In genomic region chr1:18448889-18449288, GRCh38 we compare ENCODE assay signal across 32 cellular contexts. TPM values are rescaled to one million over a fixed set of nuclear protein-coding genes. Genes with fewer than 3 reads are reported as not detected.
"Had no signal": no experiment of that assay in that cellular context is flagged by ENCODE, and none has a peak within 500 bp of the region (broad histone marks: within the 10 kb centered on the region; RNA-seq: fewer than 3 reads in every experiment).

No MANE protein-coding gene starts in this region.

- H3K36me3 Mint-ChIP-seq: natural killer cell treated with Interleukin-12 subunit alpha and Interleukin-12 subunit beta and Interleukin-15 and Interleukin-18, amount 100 ng/mL, for 72 hours; stimulated activated memory B cell treated with anti-CD40 and anti-IgM and Interleukin-4, amounts not matched to agents 10 μg/mL and 1 μg/mL and 100 μg/mL, for 72 hours; type B pancreatic cell had no signal

- H3K27ac ChIP-seq: ovary, parathyroid adenoma, psoas muscle, skin epidermis, spleen, suprapubic skin, testis, tibial artery, transverse colon, upper lobe of right lung, uterus had no signal

- H3K4me3 ChIP-seq: ovary, psoas muscle, skin epidermis, smooth muscle cell, spleen, suprapubic skin, testis, tibial artery, transverse colon, upper lobe of right lung, uterus had no signal

- H3K79me2 ChIP-seq: parathyroid adenoma had no signal

- H3K9me3 ChIP-seq: ovary, psoas muscle, suprapubic skin, testis, tibial artery, transverse colon, upper lobe of right lung, uterus had no signal

- H3K4me3 Mint-ChIP-seq: naive thymus-derived CD8-positive, alpha-beta T cell; natural killer cell treated with Interleukin-12 subunit alpha and Interleukin-12 subunit beta and Interleukin-15 and Interleukin-18, amount 100 ng/mL, for 72 hours; nephron progenitor cell; neural crest cell; stimulated activated memory B cell treated with anti-CD40 and anti-IgM and Interleukin-4, amounts not matched to agents 10 μg/mL and 1 μg/mL and 100 μg/mL, for 72 hours; stimulated activated naive CD8-positive, alpha-beta T cell treated with anti-CD3 and anti-CD28 coated beads, Interleukin-15, amount 100 ng/mL, for 72 hours; type B pancreatic cell had no signal

- H3K36me3 ChIP-seq: ovary, spleen, suprapubic skin, tibial artery, transverse colon, upper lobe of right lung, uterus had no signal

- H3K4me1 Mint-ChIP-seq: naive thymus-derived CD8-positive, alpha-beta T cell; stimulated activated memory B cell treated with anti-CD40 and anti-IgM and Interleukin-4, amounts not matched to agents 10 μg/mL and 1 μg/mL and 100 μg/mL, for 72 hours; stimulated activated naive CD8-positive, alpha-beta T cell treated with anti-CD3 and anti-CD28 coated beads, Interleukin-15, amount 100 ng/mL, for 72 hours had no signal

- H3K4me1 ChIP-seq: parathyroid adenoma, psoas muscle, spleen, suprapubic skin, testis, tibial artery, transverse colon, upper lobe of right lung, uterus had no signal

- DNase-seq: naive thymus-derived CD8-positive, alpha-beta T cell; nephron progenitor cell; occipital lobe; ovary; psoas muscle; right cardiac atrium; spleen; stimulated activated CD4-positive, alpha-beta T cell treated with anti-CD3 and anti-CD28 coated beads, Interleukin-12 subunit alpha, Interleukin-12 subunit beta, amount 100 ng/mL, for 4 hours; stimulated activated CD4-positive, alpha-beta T cell treated with anti-CD3 and anti-CD28 coated beads, Interleukin-1b, Interleukin-23, amount 100 ng/mL, for 48 hours; stimulated activated CD4-positive, alpha-beta T cell treated with anti-CD3 and anti-CD28 coated beads, Interleukin-4, amount 100 ng/mL, for 1 hour; stimulated activated CD4-positive, alpha-beta T cell treated with anti-CD3 and anti-CD28 coated beads, Interleukin-4, amount 100 ng/mL, for 4 hours; stimulated activated CD8-positive, alpha-beta memory T cell treated with anti-CD3 and anti-CD28 coated beads, Interleukin-4, amount 100 ng/mL, for 48 hours; stimulated activated naive CD4-positive, alpha-beta T cell; stimulated activated naive CD8-positive, alpha-beta T cell treated with anti-CD3 and anti-CD28 coated beads, Interleukin-15, amount 100 ng/mL, for 72 hours; stimulated activated naive CD8-positive, alpha-beta T cell treated with anti-CD3 and anti-CD28 coated beads, Interleukin-15, Interleukin-2, amounts not matched to agents 100 U/mL and 50 U/mL, for 24 hours; substantia nigra; testis; tibial artery; transverse colon; upper lobe of right lung; uterus had no signal

- H2AFZ ChIP-seq: parathyroid adenoma had no signal

- H3K9me3 Mint-ChIP-seq: natural killer cell treated with Interleukin-12 subunit alpha and Interleukin-12 subunit beta and Interleukin-15 and Interleukin-18, amount 100 ng/mL, for 72 hours; type B pancreatic cell had no signal

- H3K4me2 ChIP-seq: smooth muscle cell had no signal

- H3K9ac ChIP-seq: parathyroid adenoma had no signal

- ATAC-seq: naive thymus-derived CD8-positive, alpha-beta T cell; natural killer cell treated with Interleukin-12 subunit alpha and Interleukin-12 subunit beta and Interleukin-15 and Interleukin-18, amount 100 ng/mL, for 72 hours; psoas muscle; right cardiac atrium; sciatic nerve; stimulated activated memory B cell treated with anti-CD40 and anti-IgM and Interleukin-4, amounts not matched to agents 10 μg/mL and 1 μg/mL and 100 μg/mL, for 72 hours; stimulated activated naive CD8-positive, alpha-beta T cell treated with anti-CD3 and anti-CD28 coated beads, Interleukin-15, amount 100 ng/mL, for 72 hours; stimulated activated naive CD8-positive, alpha-beta T cell treated with anti-CD3 and anti-CD28 coated beads, Interleukin-15, Interleukin-2, amounts not matched to agents 100 U/mL and 50 U/mL, for 24 hours; upper lobe of right lung had no signal

- H3K27me3 ChIP-seq: ovary, testis, uterus had no signal

- H3K27ac Mint-ChIP-seq: naive thymus-derived CD8-positive, alpha-beta T cell; natural killer cell treated with Interleukin-12 subunit alpha and Interleukin-12 subunit beta and Interleukin-15 and Interleukin-18, amount 100 ng/mL, for 72 hours; nephron progenitor cell; progenitor cell of endocrine pancreas; stimulated activated memory B cell treated with anti-CD40 and anti-IgM and Interleukin-4, amounts not matched to agents 10 μg/mL and 1 μg/mL and 100 μg/mL, for 72 hours; stimulated activated naive CD8-positive, alpha-beta T cell treated with anti-CD3 and anti-CD28 coated beads, Interleukin-15, amount 100 ng/mL, for 72 hours; type B pancreatic cell had no signal

RNA-seq across cellular contexts. Expression of gene KLHDC7A, which starts 31.8 kb away (rescaled TPM):
- total RNA-seq: naive thymus-derived CD8-positive, alpha-beta T cell; neural crest cell; osteoblast; psoas muscle; sciatic nerve; smooth muscle cell; spleen had no signal
- polyA plus RNA-seq: naive thymus-derived CD8-positive, alpha-beta T cell; spleen had no signal
